Comparison of ENCODE assay signal across 1 cellular context in genomic region chr1:156089704-156090103, GRCh38.
TF ChIP-seq lines count a peak whose summit lies in the region.

No MANE protein-coding gene starts in this region.

TF ChIP-seq in GM23338, 12 proteins besides CTCF, POLR2A, EP300 and RAD21:
- TF ChIP-seq NANOG (IDR thresholded peaks at IDR 0.05; ENCODE audit: borderline replicate concordance): no peak
- TF ChIP-seq REST (IDR thresholded peaks at IDR 0.05; ENCODE audit: unreplicated experiment): no peak
- no peak for TF ChIP-seq ETS1 (IDR thresholded peaks at IDR 0.05)
- TF ChIP-seq ZNF114 (CRISPR knock-in tag; IDR thresholded peaks at IDR 0.05): no peak
- no peak for TF ChIP-seq EZH2phosphoT487 (IDR thresholded peaks at IDR 0.05; ENCODE audit: unreplicated experiment)
- TF ChIP-seq ZNF462 (CRISPR knock-in tag; IDR thresholded peaks at IDR 0.05): no peak
- no peak for TF ChIP-seq CREB1 (CRISPR knock-in tag; IDR thresholded peaks at IDR 0.05; ENCODE audit: low read depth)
- TF ChIP-seq POLR2AphosphoS5 (IDR thresholded peaks at IDR 0.05; ENCODE audit: low read depth): no peak
